Comparison of ENCODE assay signal across 15 cellular contexts in genomic region chr3:123522666-123523412, GRCh38.
A peak's percentile ranks its signal among the peaks of the same experiment; 100 is the strongest.
DNase-seq lines count a peak whose midpoint lies in the region; ATAC-seq, FAIRE-seq and TF ChIP-seq lines count a peak whose summit lies in the region.
"Had no signal": no experiment of that assay in that cellular context is flagged by ENCODE, and none has a peak within 500 bp of the region (broad histone marks: within the 10 kb centered on the region; RNA-seq: fewer than 3 reads in every experiment).

No MANE protein-coding gene starts in this region.

- no peak for TF ChIP-seq CTCF in CD4-positive, alpha-beta T cell (IDR thresholded peaks at IDR 0.05)
- no peak for TF ChIP-seq CTCF in pancreas (IDR thresholded peaks at IDR 0.05)

- no peaks in the 10 kb centered on the region for H3K9me3 ChIP-seq in CD4-positive, alpha-beta T cell (ENCODE audit: control insufficient read depth, low read length)
- H3K9me3 ChIP-seq in pancreas = no peaks in the 10 kb centered on the region
- H3K9me3 ChIP-seq: ovary had no signal

- H3K27ac ChIP-seq in CD4-positive, alpha-beta T cell (ENCODE audit: low read depth, low read length) = no peak overlapping the region
- H3K27ac ChIP-seq in pancreas = no peak overlapping the region
- H3K27ac ChIP-seq: epithelial cell of prostate, ovary had no signal

- H3K36me3 Mint-ChIP-seq in CD4-positive, alpha-beta T cell (ENCODE audit: low read depth) = peaks cover 31% of the 10 kb centered on the region
- peaks cover 70% of the 10 kb centered on the region for H3K36me3 Mint-ChIP-seq in dendritic cell treated with granulocyte-macrophage colony-stimulating factor and Interleukin-4, amounts not matched to agents 40 ng/mL and 50 ng/mL, for 4 days (ENCODE audit: low read depth)
- H3K36me3 Mint-ChIP-seq in natural killer cell treated with Interleukin-12 subunit alpha and Interleukin-12 subunit beta and Interleukin-15 and Interleukin-18, amount 100 ng/mL, for 72 hours = peaks cover 14% of the 10 kb centered on the region

- no peak overlapping the region for H3K4me3 ChIP-seq in pancreas
- H3K4me3 ChIP-seq: ovary had no signal

- H3K9me3 Mint-ChIP-seq in CD4-positive, alpha-beta T cell = no peaks in the 10 kb centered on the region
- H3K9me3 Mint-ChIP-seq in dendritic cell treated with granulocyte-macrophage colony-stimulating factor and Interleukin-4, amounts not matched to agents 40 ng/mL and 50 ng/mL, for 4 days = no peaks in the 10 kb centered on the region
- no peaks in the 10 kb centered on the region for H3K9me3 Mint-ChIP-seq in natural killer cell treated with Interleukin-12 subunit alpha and Interleukin-12 subunit beta and Interleukin-15 and Interleukin-18, amount 100 ng/mL, for 72 hours

- intact Hi-C loops in CD4-positive, alpha-beta T cell (cut with DNase I, micrococcal nuclease) = no loop called here
- intact Hi-C loops in dendritic cell treated with granulocyte-macrophage colony-stimulating factor and Interleukin-4, amounts not matched to agents 40 ng/mL and 50 ng/mL, for 4 days (cut with micrococcal nuclease) = no loop called here
- intact Hi-C loops in pancreas (cut with DNase I) (no loop called here), posterior vena cava (cut with DNase I) (no loop called here)

- CTCF ChIA-PET in CD4-positive, alpha-beta T cell (lab: Charles Lee) = no interaction called here

- POLR2A ChIA-PET in CD4-positive, alpha-beta T cell (lab: Charles Lee) = no interaction called here

- peaks cover 63% of the 10 kb centered on the region for H3K4me1 Mint-ChIP-seq in CD4-positive, alpha-beta T cell (ENCODE audit: low read depth)
- peaks cover 32% of the 10 kb centered on the region for H3K4me1 Mint-ChIP-seq in dendritic cell treated with granulocyte-macrophage colony-stimulating factor and Interleukin-4, amounts not matched to agents 40 ng/mL and 50 ng/mL, for 4 days (ENCODE audit: low read depth)
- peaks cover 48 to 51% of the 10 kb centered on the region in 2 donors for H3K4me1 Mint-ChIP-seq in natural killer cell treated with Interleukin-12 subunit alpha and Interleukin-12 subunit beta and Interleukin-15 and Interleukin-18, amount 100 ng/mL, for 72 hours (ENCODE audit: low read depth in 2 of 2)

- ATAC-seq in CD4-positive, alpha-beta T cell (ENCODE audit: poor library complexity) = no peak
- peak; percentile 42 for ATAC-seq in HG02678 (IDR thresholded peaks at IDR 0.05; ENCODE audit: unreplicated experiment)
- no peak for ATAC-seq in natural killer cell treated with Interleukin-12 subunit alpha and Interleukin-12 subunit beta and Interleukin-15 and Interleukin-18, amount 100 ng/mL, for 72 hours
- ATAC-seq in pancreas = no peak

- H3K27me3 ChIP-seq in CD4-positive, alpha-beta T cell (ENCODE audit: control insufficient read depth, insufficient read depth, low read length) = no peaks in the 10 kb centered on the region
- no peaks in the 10 kb centered on the region for H3K27me3 ChIP-seq in pancreas
- H3K27me3 ChIP-seq: ovary had no signal

- WGBS in pancreas, 2 donors = 86 to 89% methylated on average over 14 of the region's 14 CpGs

- H3K27ac Mint-ChIP-seq in CD4-positive, alpha-beta T cell = peak overlapping the region; percentile 72
- H3K27ac Mint-ChIP-seq in dendritic cell treated with granulocyte-macrophage colony-stimulating factor and Interleukin-4, amounts not matched to agents 40 ng/mL and 50 ng/mL, for 4 days = peak overlapping the region; percentile 47
- peak overlapping the region in 1 of 2 donors; percentile 57 for H3K27ac Mint-ChIP-seq in natural killer cell treated with Interleukin-12 subunit alpha and Interleukin-12 subunit beta and Interleukin-15 and Interleukin-18, amount 100 ng/mL, for 72 hours

- H3K4me3 Mint-ChIP-seq in CD4-positive, alpha-beta T cell = peak overlapping the region; percentile 64
- no peak overlapping the region for H3K4me3 Mint-ChIP-seq in dendritic cell treated with granulocyte-macrophage colony-stimulating factor and Interleukin-4, amounts not matched to agents 40 ng/mL and 50 ng/mL, for 4 days
- H3K4me3 Mint-ChIP-seq in natural killer cell treated with Interleukin-12 subunit alpha and Interleukin-12 subunit beta and Interleukin-15 and Interleukin-18, amount 100 ng/mL, for 72 hours = peak overlapping the region; percentile 14

- no peaks in the 10 kb centered on the region for H3K27me3 Mint-ChIP-seq in CD4-positive, alpha-beta T cell
- no peaks in the 10 kb centered on the region for H3K27me3 Mint-ChIP-seq in dendritic cell treated with granulocyte-macrophage colony-stimulating factor and Interleukin-4, amounts not matched to agents 40 ng/mL and 50 ng/mL, for 4 days
- no peaks in the 10 kb centered on the region for H3K27me3 Mint-ChIP-seq in natural killer cell treated with Interleukin-12 subunit alpha and Interleukin-12 subunit beta and Interleukin-15 and Interleukin-18, amount 100 ng/mL, for 72 hours

- DNase-seq in CD4-positive, alpha-beta T cell = peak in 1 of 10 experiments; percentile 1
- no peak for DNase-seq in natural killer cell treated with Interleukin-12 subunit alpha and Interleukin-12 subunit beta and Interleukin-15 and Interleukin-18, amount 100 ng/mL, for 72 hours (ENCODE audit: low spot score)
- no peak for DNase-seq in pancreas
- DNase-seq in NCI-H1417 treated with DMSO at 0.1 percent for 48 hours (lab: John Stamatoyannopoulos, UW) = no peak
- no peak for DNase-seq in posterior vena cava (ENCODE audit: low spot score)
- DNase-seq in ecto neural progenitor cell (ENCODE audit: low spot score) = no peak
- DNase-seq: activated naive CD4-positive, alpha-beta T cell; DND-41; GOT3; islet precursor cell; T1000 had no signal

- H3K36me3 ChIP-seq in pancreas = peaks cover 0 to 13% (median 0%) of the 10 kb centered on the region in 3 donors
- H3K36me3 ChIP-seq: ovary had no signal

- no peaks in the 10 kb centered on the region for H3K4me1 ChIP-seq in pancreas

- FAIRE-seq in pancreas (lab: Jason Lieb, UNC) = no peak
